ENCODE assay signal across 1 cellular context in the genomic region with DNA sequence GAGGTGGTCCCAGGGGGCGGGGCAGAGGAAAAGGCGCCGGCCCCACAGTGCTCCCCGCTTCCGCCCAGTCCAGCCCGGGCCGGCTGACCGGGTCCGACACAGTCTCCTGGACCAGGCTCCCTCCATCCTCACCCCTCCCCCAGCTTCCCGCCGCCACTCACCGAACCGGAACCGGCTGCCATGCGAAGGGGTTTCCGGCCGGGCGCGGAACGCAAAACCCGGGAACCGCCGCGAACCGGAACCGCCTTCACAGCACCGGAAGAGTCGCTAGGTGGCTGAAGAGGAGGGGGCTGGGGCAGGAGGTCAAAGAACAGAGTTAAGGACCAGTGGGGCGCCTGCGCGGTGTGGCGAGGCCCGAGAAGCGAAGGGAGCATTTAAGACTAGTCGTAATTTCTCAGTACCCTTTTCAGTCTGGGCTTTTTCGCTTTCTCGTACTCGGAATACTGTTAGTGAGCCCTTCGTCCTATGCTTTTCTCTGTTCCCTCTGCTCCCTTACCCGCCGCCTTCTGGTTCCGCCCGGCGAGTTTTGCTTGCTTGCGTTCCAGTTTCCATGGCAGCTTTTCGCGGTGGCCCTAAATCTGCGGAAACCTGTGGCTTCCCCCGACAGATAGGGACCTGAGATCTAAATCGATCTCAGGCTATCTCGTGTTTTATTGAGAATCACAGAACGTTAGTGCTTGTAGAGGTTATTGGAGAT.
TF ChIP-seq lines count a peak whose summit lies in the region.

Gene SENP1, minus strand, starts transcription at position 213 of the 697 bp plus-strand sequence. CDS start 4,607 bp downstream, outside the sequence.

TF ChIP-seq in HepG2, 621 proteins besides CTCF, POLR2A, EP300 and RAD21 (continued from another document and continues in another):
- TF ChIP-seq, protein P1, sequence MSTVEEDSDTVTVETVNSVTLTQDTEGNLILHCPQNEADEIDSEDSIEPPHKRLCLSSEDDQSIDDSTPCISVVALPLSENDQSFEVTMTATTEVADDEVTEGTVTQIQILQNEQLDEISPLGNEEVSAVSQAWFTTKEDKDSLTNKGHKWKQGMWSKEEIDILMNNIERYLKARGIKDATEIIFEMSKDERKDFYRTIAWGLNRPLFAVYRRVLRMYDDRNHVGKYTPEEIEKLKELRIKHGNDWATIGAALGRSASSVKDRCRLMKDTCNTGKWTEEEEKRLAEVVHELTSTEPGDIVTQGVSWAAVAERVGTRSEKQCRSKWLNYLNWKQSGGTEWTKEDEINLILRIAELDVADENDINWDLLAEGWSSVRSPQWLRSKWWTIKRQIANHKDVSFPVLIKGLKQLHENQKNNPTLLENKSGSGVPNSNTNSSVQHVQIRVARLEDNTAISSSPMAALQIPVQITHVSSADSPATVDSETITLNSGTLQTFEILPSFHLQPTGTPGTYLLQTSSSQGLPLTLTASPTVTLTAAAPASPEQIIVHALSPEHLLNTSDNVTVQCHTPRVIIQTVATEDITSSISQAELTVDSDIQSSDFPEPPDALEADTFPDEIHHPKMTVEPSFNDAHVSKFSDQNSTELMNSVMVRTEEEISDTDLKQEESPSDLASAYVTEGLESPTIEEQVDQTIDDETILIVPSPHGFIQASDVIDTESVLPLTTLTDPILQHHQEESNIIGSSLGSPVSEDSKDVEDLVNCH (CRISPR knock-in tag; IDR thresholded peaks at IDR 0.05): no peak
- TF ChIP-seq RELA (CRISPR knock-in tag; IDR thresholded peaks at IDR 0.05) (no peak), HDAC1 (CRISPR knock-in tag; IDR thresholded peaks at IDR 0.05) (peak; percentile 91), ZNF414 (CRISPR knock-in tag; IDR thresholded peaks at IDR 0.05) (peak; percentile 74; the same call in 1 of the 2 replicates), MEF2D (CRISPR knock-in tag; IDR thresholded peaks at IDR 0.05) (peak; percentile 57; the same call in 1 of the 2 replicates), TAF1 (CRISPR knock-in tag; IDR thresholded peaks at IDR 0.05) (peak; percentile 78), ZNF619 (CRISPR knock-in tag; IDR thresholded peaks at IDR 0.05) (0 out of 2 replicates have a peak, but pooled peaks have one; percentile 28), HNRNPUL1 (IDR thresholded peaks at IDR 0.05; ENCODE audit: low read depth, low read length) (no peak), ZNF770 (CRISPR knock-in tag; IDR thresholded peaks at IDR 0.05) (no peak), NCOA2 (CRISPR knock-in tag; IDR thresholded peaks at IDR 0.05) (peak; percentile 26; the same call in 1 of the 2 replicates), ZNF510 (CRISPR knock-in tag; IDR thresholded peaks at IDR 0.05; ENCODE audit: low read depth) (peak; percentile 68; the same call in 1 of the 2 replicates), KLF6 (CRISPR knock-in tag; IDR thresholded peaks at IDR 0.05) (peak; percentile 34; the same call in 1 of the 2 replicates), SIN3A (IDR thresholded peaks at IDR 0.05; ENCODE audit: borderline replicate concordance, low read depth, low read length) (peak; percentile 86; the same call in 1 of the 2 replicates), JUND (CRISPR knock-in tag; IDR thresholded peaks at IDR 0.05) (no peak), ZNF614 (CRISPR knock-in tag; IDR thresholded peaks at IDR 0.05; ENCODE audit: borderline replicate concordance) (peak; percentile 82), ZNF10 (CRISPR knock-in tag; IDR thresholded peaks at IDR 0.05; ENCODE audit: borderline replicate concordance, low read depth) (no peak), SP1 (IDR thresholded peaks at IDR 0.05) (no peak), SP1 (CRISPR knock-in tag; IDR thresholded peaks at IDR 0.05) (peak; percentile 16; the same call in 1 of the 2 replicates), ZNF160 (CRISPR knock-in tag; IDR thresholded peaks at IDR 0.05) (peak; percentile 78; the same call in 1 of the 2 replicates), U2AF1 (optimal IDR thresholded peaks at IDR 0.05; ENCODE audit: low read depth, low read length) (peak; percentile 95), FOXC1 (CRISPR knock-in tag; IDR thresholded peaks at IDR 0.05; ENCODE audit: borderline replicate concordance) (peak; percentile 30; the same call in 1 of the 2 replicates), SRSF1 (optimal IDR thresholded peaks at IDR 0.05; ENCODE audit: low read depth, low read length) (peak; percentile 84), ZNF138 (CRISPR knock-in tag; IDR thresholded peaks at IDR 0.05; ENCODE audit: low read depth) (no peak), PHB2 (IDR thresholded peaks at IDR 0.05; ENCODE audit: partially characterized antibody) (no peak), SNAPC2 (CRISPR knock-in tag; IDR thresholded peaks at IDR 0.05) (peak; percentile 75; the same call in 1 of the 2 replicates), ZBTB7A (CRISPR knock-in tag; IDR thresholded peaks at IDR 0.05) (0 out of 2 replicates have a peak, but pooled peaks have one; percentile 52), HNF4A (CRISPR knock-in tag; IDR thresholded peaks at IDR 0.05) (peak; percentile 84), RXRA (CRISPR knock-in tag; IDR thresholded peaks at IDR 0.05) (peak; percentile 74), ZNF44 (CRISPR knock-in tag; IDR thresholded peaks at IDR 0.05) (peak; percentile 23; the same call in 1 of the 2 replicates), SUZ12 (IDR thresholded peaks at IDR 0.05; ENCODE audit: low read depth, low read length) (peak; percentile 16; the same call in 1 of the 2 replicates), POLR2AphosphoS5 (IDR thresholded peaks at IDR 0.05; ENCODE audit: low read depth, low read length) (peak; percentile 83), ZEB1 (IDR thresholded peaks at IDR 0.05; ENCODE audit: insufficient replicate concordance, low read depth) (peak; percentile 25), ZNF563 (CRISPR knock-in tag; IDR thresholded peaks at IDR 0.05) (no peak; the same call in 1 of the 2 replicates), POLR2AphosphoS2 (IDR thresholded peaks at IDR 0.05; ENCODE audit: low read depth, low read length) (no peak), TARDBP (CRISPR knock-in tag; IDR thresholded peaks at IDR 0.05) (peak; percentile 95), MED1 (CRISPR knock-in tag; IDR thresholded peaks at IDR 0.05) (peak; percentile 52; the same call in 1 of the 2 replicates), ZNF766 (CRISPR knock-in tag; IDR thresholded peaks at IDR 0.05; ENCODE audit: borderline replicate concordance) (peak; percentile 63; the same call in 1 of the 2 replicates), CREB1 (IDR thresholded peaks at IDR 0.05) (no peak), CREB1 (CRISPR knock-in tag; IDR thresholded peaks at IDR 0.05) (peak; percentile 59), ZNF543 (CRISPR knock-in tag; IDR thresholded peaks at IDR 0.05) (no peak)
- TF ChIP-seq, protein P2, sequence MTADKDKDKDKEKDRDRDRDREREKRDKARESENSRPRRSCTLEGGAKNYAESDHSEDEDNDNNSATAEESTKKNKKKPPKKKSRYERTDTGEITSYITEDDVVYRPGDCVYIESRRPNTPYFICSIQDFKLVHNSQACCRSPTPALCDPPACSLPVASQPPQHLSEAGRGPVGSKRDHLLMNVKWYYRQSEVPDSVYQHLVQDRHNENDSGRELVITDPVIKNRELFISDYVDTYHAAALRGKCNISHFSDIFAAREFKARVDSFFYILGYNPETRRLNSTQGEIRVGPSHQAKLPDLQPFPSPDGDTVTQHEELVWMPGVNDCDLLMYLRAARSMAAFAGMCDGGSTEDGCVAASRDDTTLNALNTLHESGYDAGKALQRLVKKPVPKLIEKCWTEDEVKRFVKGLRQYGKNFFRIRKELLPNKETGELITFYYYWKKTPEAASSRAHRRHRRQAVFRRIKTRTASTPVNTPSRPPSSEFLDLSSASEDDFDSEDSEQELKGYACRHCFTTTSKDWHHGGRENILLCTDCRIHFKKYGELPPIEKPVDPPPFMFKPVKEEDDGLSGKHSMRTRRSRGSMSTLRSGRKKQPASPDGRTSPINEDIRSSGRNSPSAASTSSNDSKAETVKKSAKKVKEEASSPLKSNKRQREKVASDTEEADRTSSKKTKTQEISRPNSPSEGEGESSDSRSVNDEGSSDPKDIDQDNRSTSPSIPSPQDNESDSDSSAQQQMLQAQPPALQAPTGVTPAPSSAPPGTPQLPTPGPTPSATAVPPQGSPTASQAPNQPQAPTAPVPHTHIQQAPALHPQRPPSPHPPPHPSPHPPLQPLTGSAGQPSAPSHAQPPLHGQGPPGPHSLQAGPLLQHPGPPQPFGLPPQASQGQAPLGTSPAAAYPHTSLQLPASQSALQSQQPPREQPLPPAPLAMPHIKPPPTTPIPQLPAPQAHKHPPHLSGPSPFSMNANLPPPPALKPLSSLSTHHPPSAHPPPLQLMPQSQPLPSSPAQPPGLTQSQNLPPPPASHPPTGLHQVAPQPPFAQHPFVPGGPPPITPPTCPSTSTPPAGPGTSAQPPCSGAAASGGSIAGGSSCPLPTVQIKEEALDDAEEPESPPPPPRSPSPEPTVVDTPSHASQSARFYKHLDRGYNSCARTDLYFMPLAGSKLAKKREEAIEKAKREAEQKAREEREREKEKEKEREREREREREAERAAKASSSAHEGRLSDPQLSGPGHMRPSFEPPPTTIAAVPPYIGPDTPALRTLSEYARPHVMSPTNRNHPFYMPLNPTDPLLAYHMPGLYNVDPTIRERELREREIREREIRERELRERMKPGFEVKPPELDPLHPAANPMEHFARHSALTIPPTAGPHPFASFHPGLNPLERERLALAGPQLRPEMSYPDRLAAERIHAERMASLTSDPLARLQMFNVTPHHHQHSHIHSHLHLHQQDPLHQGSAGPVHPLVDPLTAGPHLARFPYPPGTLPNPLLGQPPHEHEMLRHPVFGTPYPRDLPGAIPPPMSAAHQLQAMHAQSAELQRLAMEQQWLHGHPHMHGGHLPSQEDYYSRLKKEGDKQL (CRISPR knock-in tag; IDR thresholded peaks at IDR 0.05; ENCODE audit: low read depth): no peak
- TF ChIP-seq, protein P3, sequence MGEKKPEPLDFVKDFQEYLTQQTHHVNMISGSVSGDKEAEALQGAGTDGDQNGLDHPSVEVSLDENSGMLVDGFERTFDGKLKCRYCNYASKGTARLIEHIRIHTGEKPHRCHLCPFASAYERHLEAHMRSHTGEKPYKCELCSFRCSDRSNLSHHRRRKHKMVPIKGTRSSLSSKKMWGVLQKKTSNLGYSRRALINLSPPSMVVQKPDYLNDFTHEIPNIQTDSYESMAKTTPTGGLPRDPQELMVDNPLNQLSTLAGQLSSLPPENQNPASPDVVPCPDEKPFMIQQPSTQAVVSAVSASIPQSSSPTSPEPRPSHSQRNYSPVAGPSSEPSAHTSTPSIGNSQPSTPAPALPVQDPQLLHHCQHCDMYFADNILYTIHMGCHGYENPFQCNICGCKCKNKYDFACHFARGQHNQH (CRISPR knock-in tag; IDR thresholded peaks at IDR 0.05): 0 out of 2 replicates have a peak, but pooled peaks have one; percentile 68
- TF ChIP-seq, protein P4, sequence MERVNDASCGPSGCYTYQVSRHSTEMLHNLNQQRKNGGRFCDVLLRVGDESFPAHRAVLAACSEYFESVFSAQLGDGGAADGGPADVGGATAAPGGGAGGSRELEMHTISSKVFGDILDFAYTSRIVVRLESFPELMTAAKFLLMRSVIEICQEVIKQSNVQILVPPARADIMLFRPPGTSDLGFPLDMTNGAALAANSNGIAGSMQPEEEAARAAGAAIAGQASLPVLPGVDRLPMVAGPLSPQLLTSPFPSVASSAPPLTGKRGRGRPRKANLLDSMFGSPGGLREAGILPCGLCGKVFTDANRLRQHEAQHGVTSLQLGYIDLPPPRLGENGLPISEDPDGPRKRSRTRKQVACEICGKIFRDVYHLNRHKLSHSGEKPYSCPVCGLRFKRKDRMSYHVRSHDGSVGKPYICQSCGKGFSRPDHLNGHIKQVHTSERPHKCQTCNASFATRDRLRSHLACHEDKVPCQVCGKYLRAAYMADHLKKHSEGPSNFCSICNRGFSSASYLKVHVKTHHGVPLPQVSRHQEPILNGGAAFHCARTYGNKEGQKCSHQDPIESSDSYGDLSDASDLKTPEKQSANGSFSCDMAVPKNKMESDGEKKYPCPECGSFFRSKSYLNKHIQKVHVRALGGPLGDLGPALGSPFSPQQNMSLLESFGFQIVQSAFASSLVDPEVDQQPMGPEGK (CRISPR knock-in tag; IDR thresholded peaks at IDR 0.05): peak; percentile 70
- TF ChIP-seq, protein P5, sequence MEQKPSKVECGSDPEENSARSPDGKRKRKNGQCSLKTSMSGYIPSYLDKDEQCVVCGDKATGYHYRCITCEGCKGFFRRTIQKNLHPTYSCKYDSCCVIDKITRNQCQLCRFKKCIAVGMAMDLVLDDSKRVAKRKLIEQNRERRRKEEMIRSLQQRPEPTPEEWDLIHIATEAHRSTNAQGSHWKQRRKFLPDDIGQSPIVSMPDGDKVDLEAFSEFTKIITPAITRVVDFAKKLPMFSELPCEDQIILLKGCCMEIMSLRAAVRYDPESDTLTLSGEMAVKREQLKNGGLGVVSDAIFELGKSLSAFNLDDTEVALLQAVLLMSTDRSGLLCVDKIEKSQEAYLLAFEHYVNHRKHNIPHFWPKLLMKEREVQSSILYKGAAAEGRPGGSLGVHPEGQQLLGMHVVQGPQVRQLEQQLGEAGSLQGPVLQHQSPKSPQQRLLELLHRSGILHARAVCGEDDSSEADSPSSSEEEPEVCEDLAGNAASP (CRISPR knock-in tag; IDR thresholded peaks at IDR 0.05; ENCODE audit: borderline replicate concordance): peak; percentile 22; the same call in 1 of the 2 replicates
- TF ChIP-seq, protein P6, sequence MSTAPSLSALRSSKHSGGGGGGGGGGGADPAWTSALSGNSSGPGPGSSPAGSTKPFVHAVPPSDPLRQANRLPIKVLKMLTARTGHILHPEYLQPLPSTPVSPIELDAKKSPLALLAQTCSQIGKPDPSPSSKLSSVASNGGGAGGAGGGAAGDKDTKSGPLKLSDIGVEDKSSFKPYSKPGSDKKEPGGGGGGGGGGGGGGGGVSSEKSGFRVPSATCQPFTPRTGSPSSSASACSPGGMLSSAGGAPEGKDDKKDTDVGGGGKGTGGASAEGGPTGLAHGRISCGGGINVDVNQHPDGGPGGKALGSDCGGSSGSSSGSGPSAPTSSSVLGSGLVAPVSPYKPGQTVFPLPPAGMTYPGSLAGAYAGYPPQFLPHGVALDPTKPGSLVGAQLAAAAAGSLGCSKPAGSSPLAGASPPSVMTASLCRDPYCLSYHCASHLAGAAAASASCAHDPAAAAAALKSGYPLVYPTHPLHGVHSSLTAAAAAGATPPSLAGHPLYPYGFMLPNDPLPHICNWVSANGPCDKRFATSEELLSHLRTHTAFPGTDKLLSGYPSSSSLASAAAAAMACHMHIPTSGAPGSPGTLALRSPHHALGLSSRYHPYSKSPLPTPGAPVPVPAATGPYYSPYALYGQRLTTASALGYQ (CRISPR knock-in tag; IDR thresholded peaks at IDR 0.05): peak; percentile 68; the same call in 1 of the 2 replicates
